In genomic region chr11:88175004-88175706, GRCh38 we compare ENCODE assay signal across 9 cellular contexts. TPM values are rescaled to one million over a fixed set of nuclear protein-coding genes. Genes with fewer than 3 reads are reported as not detected.
DNase-seq lines count a peak whose midpoint lies in the region; ATAC-seq, FAIRE-seq and TF ChIP-seq lines count a peak whose summit lies in the region.
"Had no signal": no experiment of that assay in that cellular context is flagged by ENCODE, and none has a peak within 500 bp of the region (broad histone marks: within the 10 kb centered on the region; RNA-seq: fewer than 3 reads in every experiment).

RAB38 (minus strand) TSS chr11:88175443; CDS start chr11:88175384, 59 bp downstream.

- POLR2A ChIA-PET in AG04450 (lab: Yijun Ruan, JAX) (no interaction called here), endothelial cell of umbilical vein (lab: Charles Lee) (no interaction called here)

- H3K79me2 ChIP-seq in endothelial cell of umbilical vein (ENCODE audit: control insufficient read depth, insufficient read depth, low read length), result no peaks in the 10 kb centered on the region

- H3K4me1 Mint-ChIP-seq in naive B cell, result peaks cover 0 to 17% (median 4%) of the 10 kb centered on the region in 3 donors

- H3K36me3 ChIP-seq in endothelial cell of umbilical vein (ENCODE audit: control insufficient read depth in 2 of 2, extremely low read depth in 1 of 2, insufficient read depth in 2 of 2, low read length in 2 of 2) (no peaks in the 10 kb centered on the region), transverse colon (no peaks in the 10 kb centered on the region)

- no peaks in the 10 kb centered on the region for H3K36me3 Mint-ChIP-seq in naive B cell

- no peaks in the 10 kb centered on the region for H3K27me3 ChIP-seq in AG04450 (ENCODE audit: control insufficient read depth, insufficient read depth, low read length)
- H3K27me3 ChIP-seq in endothelial cell of umbilical vein (ENCODE audit: control insufficient read depth in 2 of 2, insufficient read depth in 2 of 2, low read length in 2 of 2), result peaks cover 4 to 5% of the 10 kb centered on the region in 2 experiments
- H3K27me3 ChIP-seq in transverse colon, result no peaks in the 10 kb centered on the region

- no peaks in the 10 kb centered on the region for H3K9me3 ChIP-seq in AG04450 (ENCODE audit: control insufficient read depth, insufficient read depth, low read length)
- no peaks in the 10 kb centered on the region for H3K9me3 ChIP-seq in endothelial cell of umbilical vein (replicated peaks; ENCODE audit: control insufficient read depth, insufficient read depth, low read length)
- H3K9me3 ChIP-seq in transverse colon, result no peaks in the 10 kb centered on the region

- TF ChIP-seq CTCF in AG04450 (IDR thresholded peaks at IDR 0.05; ENCODE audit: low read depth, low read length) (no peak), WI38 (IDR thresholded peaks at IDR 0.05; ENCODE audit: low read depth, low read length) (no peak), endothelial cell of umbilical vein (IDR thresholded peaks at IDR 0.05; ENCODE audit: extremely low read depth in 1 of 2, insufficient read depth in 1 of 2, low read depth in 1 of 2, low read length in 2 of 2) (no peak), transverse colon (IDR thresholded peaks at IDR 0.05) (no peak)

- TF ChIP-seq EP300 in transverse colon (IDR thresholded peaks at IDR 0.05; ENCODE audit: low read depth), result no peak

- H3K4me1 ChIP-seq in endothelial cell of umbilical vein (ENCODE audit: control insufficient read depth, extremely low read depth, insufficient read depth, low read length) (peaks cover 6% of the 10 kb centered on the region), transverse colon (peaks cover 0 to 21% (median 9%) of the 10 kb centered on the region in 4 donors)

- H2AFZ ChIP-seq in endothelial cell of umbilical vein (ENCODE audit: low read depth, low read length), result peak within 1 kb of the TSS; percentile 94

- H3K27ac ChIP-seq in AG04450 (ENCODE audit: low read depth, low read length) (peak within 1 kb of the TSS; percentile 49), endothelial cell of umbilical vein (ENCODE audit: insufficient read depth, low read depth, low read length) (peak within 1 kb of the TSS; percentile 28), transverse colon (peak within 1 kb of the TSS; percentile 17 to 73 (median 59))
- H3K27ac ChIP-seq: HL-60 had no signal

- in situ Hi-C loops in transverse colon (cut with MboI; ENCODE audit: low pct_ligation_motif_present in 1 of 4, low pct_unique_long_range_greater_than_20kb in 1 of 4, low sequenced_read_pairs in 3 of 4), result no loop called here

- H3K4me3 Mint-ChIP-seq in naive B cell, result peak within 1 kb of the TSS in 7 of 8 donors; percentile 42 to 80 (median 74)

- intact Hi-C loops in endothelial cell of umbilical vein (cut with micrococcal nuclease) (loop anchor here (2.0 kb wide), 1 partner anchor 370 kb away; no protein-coding TSS in a partner anchor), transverse colon (cut with DNase I; ENCODE audit: low total_unique reads) (no loop called here)

- 11% methylated on average over 40 of the region's 50 CpGs; no CpG with 5 or more reads in 1 of the 2 donors for WGBS in transverse colon (ENCODE audit: low coverage in 1 of 2), 2 donors

- H3K9me3 Mint-ChIP-seq in naive B cell, result no peaks in the 10 kb centered on the region

- ATAC-seq in GM18517 (IDR thresholded peaks at IDR 0.05; ENCODE audit: unreplicated experiment) (peak; percentile 14), HG03139 (IDR thresholded peaks at IDR 0.05; ENCODE audit: unreplicated experiment) (peak; percentile 36), naive B cell (ENCODE audit: low read depth in 2 of 2) (no peak)

- no peak for DNase-seq in AG04450 (ENCODE audit: low read depth, low spot score)
- DNase-seq in endothelial cell of umbilical vein (ENCODE audit: low read depth, low spot score), result no peak
- DNase-seq in naive B cell, result no peak
- DNase-seq in transverse colon, result peak; percentile 58
- DNase-seq in A172 (ENCODE audit: low spot score), result no peak

- TF ChIP-seq POLR2A in endothelial cell of umbilical vein (IDR thresholded peaks at IDR 0.05; ENCODE audit: low read depth, low read length), result no peak
- no peak for TF ChIP-seq POLR2A in transverse colon (IDR thresholded peaks at IDR 0.05)

- no peaks in the 10 kb centered on the region for H4K20me1 ChIP-seq in endothelial cell of umbilical vein (replicated peaks; ENCODE audit: control insufficient read depth, extremely low read depth, insufficient read depth, low read length)

- H3K9ac ChIP-seq in endothelial cell of umbilical vein (replicated peaks; ENCODE audit: extremely low read depth, insufficient read depth, low read length), result peak within 1 kb of the TSS; percentile 55

- no peaks in the 10 kb centered on the region for H3K9me1 ChIP-seq in endothelial cell of umbilical vein (replicated peaks; ENCODE audit: control insufficient read depth, extremely low read depth, insufficient read depth, low read length)

- peak within 1 kb of the TSS; percentile 71 for H3K4me3 ChIP-seq in AG04450 (ENCODE audit: low read depth, low read length)
- peak within 1 kb of the TSS; percentile 67 for H3K4me3 ChIP-seq in WI38 (ENCODE audit: low read depth, low read length)
- peak within 1 kb of the TSS; percentile 43 to 61 (median 61) for H3K4me3 ChIP-seq in endothelial cell of umbilical vein (replicated peaks in 1 of 3; ENCODE audit: insufficient read depth in 1 of 3, low read depth in 1 of 3, low read length in 3 of 3)
- peak within 1 kb of the TSS; percentile 11 to 58 (median 36) for H3K4me3 ChIP-seq in transverse colon

- dilution Hi-C loops in endothelial cell of umbilical vein (cut with MboI; ENCODE audit: extremely low pct_ligation_motif_present, low sequenced_read_pairs), result no loop called here

- H3K27me3 Mint-ChIP-seq in naive B cell, result peaks cover 0 to 15% (median 13%) of the 10 kb centered on the region in 3 donors

- peak within 1 kb of the TSS in 3 of 6 donors; percentile 44 to 47 (median 44) for H3K27ac Mint-ChIP-seq in naive B cell

- BruUV-seq in endothelial cell of umbilical vein (replicated peaks; lab: Mats Ljungman, UMichigan), result no TSS peak

- H3K4me2 ChIP-seq in endothelial cell of umbilical vein (ENCODE audit: insufficient read depth, low read length), result peak within 1 kb of the TSS; percentile 82

- FAIRE-seq in endothelial cell of umbilical vein (lab: Jason Lieb, UNC), result no peak

- CTCF ChIA-PET in AG04450 (lab: Charles Lee) (interaction anchor here (1.0 kb wide), 1 partner anchor 158 kb away, joined by 3 read pairs; no protein-coding TSS in a partner anchor), endothelial cell of umbilical vein (lab: Charles Lee) (interaction anchor here (0.7 to 1.6 kb wide), 6 partner anchors 14 to 369 kb away, joined by 3 to 7 read pairs (median 4); no protein-coding TSS in a partner anchor)

TF ChIP-seq in endothelial cell of umbilical vein, 7 proteins besides CTCF, POLR2A, EP300 and RAD21:
- no peak for TF ChIP-seq GATA2 (IDR thresholded peaks at IDR 0.05; ENCODE audit: insufficient read depth, insufficient read length, low read depth, low read length)
- TF ChIP-seq FOS (IDR thresholded peaks at IDR 0.05; ENCODE audit: borderline replicate concordance, insufficient read depth, low read length), result no peak
- no peak for TF ChIP-seq POLR2AphosphoS5 (IDR thresholded peaks at IDR 0.05; ENCODE audit: insufficient read depth, low read depth, low read length)
- TF ChIP-seq MAX (IDR thresholded peaks at IDR 0.05; ENCODE audit: insufficient read depth, insufficient read length), result no peak
- no peak for TF ChIP-seq EZH2 (IDR thresholded peaks at IDR 0.05; ENCODE audit: borderline replicate concordance, low read depth, low read length, severe bottlenecking)
- TF ChIP-seq JUN (IDR thresholded peaks at IDR 0.05; ENCODE audit: borderline replicate concordance, insufficient read depth, insufficient read length, low read depth), result no peak
- no peak for TF ChIP-seq MYC (IDR thresholded peaks at IDR 0.05; ENCODE audit: low read depth, low read length)

RNA-seq across cellular contexts. Expression of gene RAB38, which starts in this region (rescaled TPM):
- polyA plus RNA-seq in AG04450 (2011; rRNA removed) (5.6 and 7.2 TPM in 2 replicates), endothelial cell of umbilical vein (2.4 and 3.0 TPM in 2 replicates), naive B cell (ENCODE audit: low read depth in 6 of 6) (under 1 TPM in 1 of 6 donors, not detected in 5; 0.20 TPM)
- polyA minus RNA-seq in AG04450 (2011; rRNA and poly(A)+ RNA removed), result 3.5 and 3.8 TPM in 2 replicates
- total RNA-seq in endothelial cell of umbilical vein (2.1 and 3.6 TPM in 2 replicates), transverse colon (1 to 10 TPM in 2 of 4 donors, under 1 TPM in 1, not detected in 1; 0.80 to 3.7 (median 1.6) TPM)
- 3.4 and 3.8 TPM in 2 replicates for polyA plus RNA-seq in endothelial cell of umbilical vein (2011; cell fraction: cytosol; rRNA removed)
- polyA plus RNA-seq in endothelial cell of umbilical vein (2011; cell fraction: nucleus; rRNA removed), result 2.0 and 2.3 TPM in 2 replicates
- 2.3 and 4.8 TPM in 2 replicates for polyA plus RNA-seq in endothelial cell of umbilical vein (2012)
- 3.4 and 3.5 TPM in 2 replicates for polyA minus RNA-seq in endothelial cell of umbilical vein
- polyA minus RNA-seq in endothelial cell of umbilical vein (2011; cell fraction: cytosol; rRNA and poly(A)+ RNA removed), result not detected
- 3.2 and 3.7 TPM in 2 replicates for polyA minus RNA-seq in endothelial cell of umbilical vein (2011; cell fraction: nucleus; rRNA and poly(A)+ RNA removed)
- total RNA-seq in A172 (2014; rRNA removed; shearing (Covaris generic)), result not detected in 2 replicates

Comparison
In these comparisons a context has a peak if more than half of its experiments do, and no peak if none do; other contexts are left out.
1. ATAC-seq: peak in GM18517 (single experiment) and HG03139 (single experiment); none in naive B cell (0 of 2).
2. Peak in every context shown above with its lines, with median percentiles within 50 percentile points of each other: H3K27ac ChIP-seq and H3K4me3 ChIP-seq.